8 cellular contexts compared by ENCODE assay signal in the genomic region with DNA sequence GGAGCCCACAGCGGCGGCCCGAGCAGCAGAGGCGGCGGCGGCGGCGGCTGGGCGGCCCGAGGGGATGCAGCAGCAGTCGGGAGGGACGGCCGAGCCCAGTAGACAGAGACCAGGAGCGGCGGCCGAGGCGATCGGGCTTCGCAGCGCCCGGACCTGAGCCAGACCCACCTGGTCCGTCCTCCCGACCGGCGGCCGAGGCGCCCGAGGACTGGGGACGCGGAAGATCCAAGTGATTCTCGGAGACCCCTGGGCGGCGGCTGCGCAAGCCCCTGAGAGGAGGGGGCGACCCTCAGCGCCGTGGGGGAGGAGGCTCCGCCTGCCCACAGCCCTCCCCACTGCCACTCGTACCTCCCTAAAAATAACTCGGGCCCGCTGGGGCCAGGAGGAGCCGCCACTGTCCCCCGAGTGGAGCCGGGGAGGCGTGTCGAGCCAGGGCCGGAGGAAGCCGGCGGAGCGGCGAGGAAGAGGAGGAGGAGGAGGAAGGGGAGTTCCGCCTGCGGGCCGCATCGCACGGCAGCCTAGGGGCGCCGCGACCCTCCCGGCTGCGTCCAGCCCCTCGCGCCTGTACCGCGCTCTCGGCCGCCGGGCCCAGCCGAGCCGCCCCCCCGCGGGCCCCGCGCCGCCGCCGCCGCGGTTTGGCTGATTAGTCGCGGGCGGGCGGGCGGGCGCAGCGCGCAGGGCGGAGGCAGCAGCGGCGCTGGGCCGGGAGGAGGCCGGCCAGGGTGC. TPM values are rescaled to one million over a fixed set of nuclear protein-coding genes. Genes with fewer than 3 reads are reported as not detected.
DNase-seq lines count a peak whose midpoint lies in the region; ATAC-seq, FAIRE-seq and TF ChIP-seq lines count a peak whose summit lies in the region.

No MANE protein-coding gene starts in this region.

- peak overlapping the region in 1 of 2 experiments; percentile 47 for H2BK12ac ChIP-seq in mesenchymal stem cell (ENCODE audit: low read length in 2 of 2)

- H3K18ac ChIP-seq in mesenchymal stem cell (ENCODE audit: low read depth in 1 of 2, low read length in 2 of 2): peak overlapping the region; percentile 83 to 94

- peak overlapping the region; percentile 62 for H2BK15ac ChIP-seq in mesenchymal stem cell (ENCODE audit: low read depth, poor library complexity, severe bottlenecking)

- POLR2A ChIA-PET in activated CD8-positive, alpha-beta T cell treated with anti-CD3 and anti-CD28 coated beads, Interleukin-2, amount 10 ng/mL, durations not matched to agents 7 days and 5 days (lab: Charles Lee): no interaction called here

- no peak overlapping the region for H3K27ac ChIP-seq in mesenchymal stem cell (ENCODE audit: low read length, poor library complexity, severe bottlenecking)

- peak overlapping the region; percentile 64 for H4K8ac ChIP-seq in mesenchymal stem cell (ENCODE audit: low read length)

- no peak overlapping the region for H2AK5ac ChIP-seq in mesenchymal stem cell (ENCODE audit: low read length, severe bottlenecking)

- TF ChIP-seq POLR2A in GM12891 (IDR thresholded peaks at IDR 0.05; ENCODE audit: low read depth, low read length): no peak

- H2BK120ac ChIP-seq in mesenchymal stem cell (ENCODE audit: low read depth, low read length): peak overlapping the region; percentile 71

- H3K4me1 Mint-ChIP-seq in activated CD8-positive, alpha-beta T cell treated with anti-CD3 and anti-CD28 coated beads, Interleukin-2, amount 10 ng/mL, durations not matched to agents 7 days and 5 days (ENCODE audit: low read depth): peaks cover 44% of the 10 kb centered on the region
- peaks cover 27 to 43% of the 10 kb centered on the region in 2 donors for H3K4me1 Mint-ChIP-seq in effector memory CD8-positive, alpha-beta T cell (ENCODE audit: low read depth in 2 of 2)

- H3K27me3 ChIP-seq in Loucy (ENCODE audit: insufficient read depth, low read length, poor library complexity, severe bottlenecking): no peaks in the 10 kb centered on the region
- H3K27me3 ChIP-seq in mesenchymal stem cell (ENCODE audit: control insufficient read depth in 1 of 2, insufficient read depth in 1 of 2, low read length in 2 of 2): no peaks in the 10 kb centered on the region

- TF ChIP-seq CTCF in Loucy (conservative IDR thresholded peaks at IDR 0.05; ENCODE audit: low read length): no peak

- peak overlapping the region; percentile 79 for H3K9ac ChIP-seq in Loucy (ENCODE audit: low read depth, low read length, poor library complexity, severe bottlenecking)
- peak overlapping the region; percentile 95 for H3K9ac ChIP-seq in mesenchymal stem cell (ENCODE audit: low read length)

- CTCF ChIA-PET in activated CD8-positive, alpha-beta T cell treated with anti-CD3 and anti-CD28 coated beads, Interleukin-2, amount 10 ng/mL, durations not matched to agents 7 days and 5 days (lab: Charles Lee): no interaction called here

- H2AFZ ChIP-seq in Loucy (ENCODE audit: low read length) (peak overlapping the region; percentile 58; the same call in 1 of the 2 replicates), mesenchymal stem cell (ENCODE audit: low read depth, low read length) (peak overlapping the region; percentile 78)

- H3K27me3 Mint-ChIP-seq in activated CD8-positive, alpha-beta T cell treated with anti-CD3 and anti-CD28 coated beads, Interleukin-2, amount 10 ng/mL, durations not matched to agents 7 days and 5 days (ENCODE audit: low read depth): peaks cover 5% of the 10 kb centered on the region
- no peaks in the 10 kb centered on the region for H3K27me3 Mint-ChIP-seq in effector memory CD8-positive, alpha-beta T cell

- H3K27ac Mint-ChIP-seq in activated CD8-positive, alpha-beta T cell treated with anti-CD3 and anti-CD28 coated beads, Interleukin-2, amount 10 ng/mL, durations not matched to agents 7 days and 5 days: no peak overlapping the region
- peak overlapping the region; percentile 98 to 99 for H3K27ac Mint-ChIP-seq in effector memory CD8-positive, alpha-beta T cell

- peak overlapping the region; percentile 55 for H3K4me2 ChIP-seq in Loucy (ENCODE audit: low read depth, low read length, poor library complexity, severe bottlenecking)
- H3K4me2 ChIP-seq in mesenchymal stem cell (ENCODE audit: low read length, poor library complexity, severe bottlenecking): peak overlapping the region; percentile 82

- H3K36me3 Mint-ChIP-seq in activated CD8-positive, alpha-beta T cell treated with anti-CD3 and anti-CD28 coated beads, Interleukin-2, amount 10 ng/mL, durations not matched to agents 7 days and 5 days (ENCODE audit: low read depth): no peaks in the 10 kb centered on the region
- peaks cover 30% of the 10 kb centered on the region for H3K36me3 Mint-ChIP-seq in effector memory CD8-positive, alpha-beta T cell (ENCODE audit: insufficient read depth)

- 0% methylated on average over 42 of the region's 92 CpGs for WGBS in mesenchymal stem cell

- peaks cover 48% of the 10 kb centered on the region for H3K4me1 ChIP-seq in Loucy (ENCODE audit: insufficient read depth, low read length, poor library complexity, severe bottlenecking)
- H3K4me1 ChIP-seq in mesenchymal stem cell (ENCODE audit: control insufficient read depth, insufficient read depth, low read depth, low read length): peaks cover 4% of the 10 kb centered on the region

- no peaks in the 10 kb centered on the region for H3F3A ChIP-seq in Loucy (ENCODE audit: low read depth)

- H3K9me3 ChIP-seq in Loucy (ENCODE audit: insufficient read depth, low read depth, low read length) (no peaks in the 10 kb centered on the region), mesenchymal stem cell (ENCODE audit: control insufficient read depth, low read length) (no peaks in the 10 kb centered on the region)

- H3K4me3 Mint-ChIP-seq in activated CD8-positive, alpha-beta T cell treated with anti-CD3 and anti-CD28 coated beads, Interleukin-2, amount 10 ng/mL, durations not matched to agents 7 days and 5 days: peak overlapping the region; percentile 65
- peak overlapping the region; percentile 90 for H3K4me3 Mint-ChIP-seq in effector memory CD8-positive, alpha-beta T cell

- no peaks in the 10 kb centered on the region for H3K9me2 ChIP-seq in Loucy (replicated peaks; ENCODE audit: low read depth, low read length)

- no peak overlapping the region for H4K91ac ChIP-seq in mesenchymal stem cell (ENCODE audit: low read length)

- H3K79me1 ChIP-seq in mesenchymal stem cell (replicated peaks; ENCODE audit: low read length, poor library complexity, severe bottlenecking): no peaks in the 10 kb centered on the region

- peaks cover 50% of the 10 kb centered on the region for H3K79me2 ChIP-seq in Loucy (ENCODE audit: insufficient read depth, low read length)

- H3K23ac ChIP-seq in mesenchymal stem cell (ENCODE audit: low read length in 2 of 2): peak overlapping the region; percentile 63 to 81

- H3K4ac ChIP-seq in mesenchymal stem cell (ENCODE audit: low read depth in 1 of 2, low read length in 2 of 2): peak overlapping the region; percentile 64 to 95

- peak; percentile 43 for ATAC-seq in activated CD8-positive, alpha-beta T cell treated with anti-CD3 and anti-CD28 coated beads, Interleukin-2, amount 10 ng/mL, durations not matched to agents 7 days and 5 days
- ATAC-seq in effector memory CD8-positive, alpha-beta T cell (replicated peaks): peak; percentile 45

- H4K20me1 ChIP-seq in Loucy (ENCODE audit: insufficient read depth, low read length, poor library complexity, severe bottlenecking): peaks cover 46% of the 10 kb centered on the region

- peak; percentile 28 for DNase-seq in GM12891 (ENCODE audit: insufficient read length, low spot score)
- peak; percentile 28 for DNase-seq in HCEC 1CT
- peak; percentile 44 for DNase-seq in activated CD8-positive, alpha-beta T cell treated with anti-CD3 and anti-CD28 coated beads, Interleukin-2, amount 10 ng/mL, durations not matched to agents 7 days and 5 days
- DNase-seq in effector memory CD8-positive, alpha-beta T cell: peak; percentile 30 to 45 (median 33)
- DNase-seq in mesenchymal stem cell: peak; percentile 59
- peak; percentile 46 for DNase-seq in stimulated activated naive CD4-positive, alpha-beta T cell treated with Interleukin-2 at 50 U/mL for 16 hours (lab: John Stamatoyannopoulos, UW)
- DNase-seq in GF-D8 (lab: John Stamatoyannopoulos, UW): no peak

- peak overlapping the region; percentile 61 for H2BK5ac ChIP-seq in mesenchymal stem cell (ENCODE audit: low read depth, low read length, poor library complexity, severe bottlenecking)

- peak overlapping the region; percentile 25 to 94 for H3K14ac ChIP-seq in mesenchymal stem cell (ENCODE audit: low read length in 2 of 2)

- H3K4me3 ChIP-seq in Loucy (ENCODE audit: low read length, poor library complexity, severe bottlenecking): peak overlapping the region; percentile 81
- peak overlapping the region; percentile 73 to 94 for H3K4me3 ChIP-seq in mesenchymal stem cell (ENCODE audit: insufficient read depth in 1 of 2, low read depth in 1 of 2, low read length in 2 of 2)

- FAIRE-seq in GM12891 (lab: Jason Lieb, UNC): peak; percentile 54

- H3K9me3 Mint-ChIP-seq in activated CD8-positive, alpha-beta T cell treated with anti-CD3 and anti-CD28 coated beads, Interleukin-2, amount 10 ng/mL, durations not matched to agents 7 days and 5 days (ENCODE audit: insufficient read depth): no peaks in the 10 kb centered on the region
- H3K9me3 Mint-ChIP-seq in effector memory CD8-positive, alpha-beta T cell: no peaks in the 10 kb centered on the region

- H3K36me3 ChIP-seq in Loucy (ENCODE audit: insufficient read depth, low read length): no peaks in the 10 kb centered on the region
- H3K36me3 ChIP-seq in mesenchymal stem cell (ENCODE audit: control insufficient read depth in 1 of 2, insufficient read depth in 2 of 2, low read depth in 1 of 2, low read length in 2 of 2): no peaks in the 10 kb centered on the region

TF ChIP-seq in GM12891, 5 proteins besides CTCF, POLR2A, EP300 and RAD21:
- TF ChIP-seq SPI1 (IDR thresholded peaks at IDR 0.05; ENCODE audit: low read depth, low read length) (no peak), TAF1 (IDR thresholded peaks at IDR 0.05; ENCODE audit: low read depth, low read length) (no peak), POLR2AphosphoS5 (IDR thresholded peaks at IDR 0.05; ENCODE audit: low read depth, low read length) (no peak), PAX5 (IDR thresholded peaks at IDR 0.05; ENCODE audit: insufficient read depth, low read length, severe bottlenecking) (no peak), POU2F2 (IDR thresholded peaks at IDR 0.05; ENCODE audit: low read depth, low read length) (no peak)
TF ChIP-seq in GM12891: peak in this region for 0.

RNA-seq across cellular contexts. Expression of gene RAPGEF2, which starts 0.7 kb away (rescaled TPM):
- polyA plus RNA-seq in GM12891 (2012; ENCODE audit: low read depth, missing spikeins): 13.2 TPM
- 10 to 100 TPM; 10.4 to 12.2 TPM for total RNA-seq in activated CD8-positive, alpha-beta T cell treated with anti-CD3 and anti-CD28 coated beads, Interleukin-2, amount 10 ng/mL, durations not matched to agents 7 days and 5 days
- 26.5 TPM for polyA plus RNA-seq in mesenchymal stem cell (2013, experiment 1 of 2)
- polyA plus RNA-seq in mesenchymal stem cell (2013, experiment 2 of 2): 23.5 TPM
